8 cellular contexts compared by ENCODE assay signal in genomic region chr3:161221881-161222600, GRCh38. TPM values are rescaled to one million over a fixed set of nuclear protein-coding genes. Genes with fewer than 3 reads are reported as not detected.
A peak's percentile ranks its signal among the peaks of the same experiment; 100 is the strongest.
DNase-seq lines count a peak whose midpoint lies in the region; ATAC-seq and TF ChIP-seq lines count a peak whose summit lies in the region.

No MANE protein-coding gene starts in this region.

- ATAC-seq in CD4-positive, CD25-positive, alpha-beta regulatory T cell (ENCODE audit: low read depth in 2 of 2), result no peak
- ATAC-seq in memory B cell (ENCODE audit: low read depth) (no peak), HG02642 (IDR thresholded peaks at IDR 0.05; ENCODE audit: poor library complexity, unreplicated experiment) (no peak)

- no peaks in the 10 kb centered on the region for H3K9me3 ChIP-seq in CD4-positive, CD25-positive, alpha-beta regulatory T cell (ENCODE audit: control insufficient read depth in 2 of 2, low read length in 2 of 2)

- intact Hi-C loops in dorsolateral prefrontal cortex (cut with DNase I), result loop anchor here in 1 of 2 donors (5.0 to 10.0 kb wide), 2 partner anchors 117 to 465 kb away; partner anchors contain the start of genes B3GALNT1 and PPM1L

- H3K36me3 ChIP-seq in CD4-positive, CD25-positive, alpha-beta regulatory T cell (ENCODE audit: control insufficient read depth, insufficient read depth, low read length), result peaks cover 4% of the 10 kb centered on the region
- H3K36me3 ChIP-seq in H7 (replicated peaks; ENCODE audit: control insufficient read depth, insufficient read depth, low read length), result peaks cover 2% of the 10 kb centered on the region
- H3K36me3 ChIP-seq in urinary bladder (ENCODE audit: insufficient read depth), result no peaks in the 10 kb centered on the region

- peaks cover 39% of the 10 kb centered on the region for H3K4me1 ChIP-seq in CD4-positive, CD25-positive, alpha-beta regulatory T cell (ENCODE audit: control insufficient read depth, insufficient read depth, low read length, poor library complexity, severe bottlenecking)
- peaks cover 2% of the 10 kb centered on the region for H3K4me1 ChIP-seq in urinary bladder (ENCODE audit: insufficient read depth)

- peak in 2 of 3 donors; percentile 9 to 49 for DNase-seq in CD4-positive, CD25-positive, alpha-beta regulatory T cell
- DNase-seq in H7 (no peak), RPMI8226 (peak; percentile 67), dorsolateral prefrontal cortex (no peak), memory B cell (ENCODE audit: low spot score in 2 of 2) (no peak), DMS153 treated with DMSO at 0.1 percent for 48 hours (lab: John Stamatoyannopoulos, UW; ENCODE audit: unreplicated experiment) (no peak)

- peak overlapping the region; percentile 93 to 97 (median 94) for H3K4me3 Mint-ChIP-seq in CD4-positive, CD25-positive, alpha-beta regulatory T cell
- peak overlapping the region; percentile 93 for H3K4me3 Mint-ChIP-seq in memory B cell

- peaks cover 6% of the 10 kb centered on the region for H3K27me3 Mint-ChIP-seq in CD4-positive, CD25-positive, alpha-beta regulatory T cell
- H3K27me3 Mint-ChIP-seq in memory B cell, result no peaks in the 10 kb centered on the region

- peak overlapping the region; percentile 80 for H3K27ac ChIP-seq in CD4-positive, CD25-positive, alpha-beta regulatory T cell (ENCODE audit: insufficient read depth, low read length, poor library complexity, severe bottlenecking)
- H3K27ac ChIP-seq in dorsolateral prefrontal cortex (peak overlapping the region in 21 of 59 donors; percentile 65 to 97 (median 91)), urinary bladder (ENCODE audit: low read depth) (no peak overlapping the region)

- H3K36me3 Mint-ChIP-seq in CD4-positive, CD25-positive, alpha-beta regulatory T cell, result peaks cover 9% of the 10 kb centered on the region
- no peaks in the 10 kb centered on the region for H3K36me3 Mint-ChIP-seq in memory B cell

- 5% methylated on average over 17 of the region's 17 CpGs for WGBS in urinary bladder

- peaks cover 0 to 2% (median 0%) of the 10 kb centered on the region in 7 donors for H3K9me3 Mint-ChIP-seq in CD4-positive, CD25-positive, alpha-beta regulatory T cell
- H3K9me3 Mint-ChIP-seq in memory B cell, result no peaks in the 10 kb centered on the region

- no peak for TF ChIP-seq CTCF in dorsolateral prefrontal cortex (IDR thresholded peaks at IDR 0.05 in 54 of 56, conservative IDR thresholded peaks at IDR 0.05 in 2 of 56; ENCODE audit: low read depth in 1 of 56, partially characterized antibody in 56 of 56)

- peaks cover 25 to 52% (median 39%) of the 10 kb centered on the region in 4 donors for H3K4me1 Mint-ChIP-seq in CD4-positive, CD25-positive, alpha-beta regulatory T cell
- H3K4me1 Mint-ChIP-seq in memory B cell, result peaks cover 17% of the 10 kb centered on the region

- peaks cover 3% of the 10 kb centered on the region for H3K27me3 ChIP-seq in CD4-positive, CD25-positive, alpha-beta regulatory T cell (ENCODE audit: control insufficient read depth, insufficient read depth, low read length)
- no peaks in the 10 kb centered on the region for H3K27me3 ChIP-seq in H7 (ENCODE audit: control insufficient read depth, insufficient read depth, low read length)
- H3K27me3 ChIP-seq in dorsolateral prefrontal cortex, result no peaks in the 10 kb centered on the region

- peak overlapping the region; percentile 93 for H3K4me3 ChIP-seq in CD4-positive, CD25-positive, alpha-beta regulatory T cell (ENCODE audit: low read depth, low read length)
- H3K4me3 ChIP-seq in H7 (ENCODE audit: insufficient read depth, low read depth, low read length) (peak overlapping the region; percentile 90), dorsolateral prefrontal cortex (peak overlapping the region; percentile 64 to 99 (median 93)), urinary bladder (ENCODE audit: low read depth, low read length) (peak overlapping the region; percentile 100)

- H3K27ac Mint-ChIP-seq in CD4-positive, CD25-positive, alpha-beta regulatory T cell, result peak overlapping the region; percentile 90 to 97 (median 93)
- H3K27ac Mint-ChIP-seq in memory B cell, result peak overlapping the region; percentile 96

RNA-seq across cellular contexts. Expression of gene NMD3, which starts 0.9 kb away (rescaled TPM):
- total RNA-seq in CD4-positive, CD25-positive, alpha-beta regulatory T cell, result 44.7 TPM
- 10 to 100 TPM; 45.4 to 53.2 (median 47.3) TPM for polyA plus RNA-seq in CD4-positive, CD25-positive, alpha-beta regulatory T cell
- 45.2 and 57.8 TPM in 2 replicates for total RNA-seq in H7 (2014; rRNA removed; shearing (Covaris generic))
- total RNA-seq in dorsolateral prefrontal cortex (10 to 100 TPM; 32.8 to 69.9 (median 50.7) TPM), urinary bladder (106 TPM)
- 37.4 TPM for polyA plus RNA-seq in urinary bladder

Comparison
In these comparisons a context has a peak if more than half of its experiments do, and no peak if none do; other contexts are left out.
1. DNase-seq: peak in CD4-positive, CD25-positive, alpha-beta regulatory T cell (2 of 3) and RPMI8226 (single experiment); none in H7 (single experiment), dorsolateral prefrontal cortex (0 of 10), memory B cell (0 of 2) and DMS153 treated with DMSO at 0.1 percent for 48 hours (single experiment).
2. Peak in every context shown above with its lines, with median percentiles within 50 percentile points of each other: H3K4me3 ChIP-seq.